19 cellular contexts compared by ENCODE assay signal in genomic region chr4:16790508-16790907, GRCh38.
DNase-seq lines count a peak whose midpoint lies in the region; ATAC-seq and TF ChIP-seq lines count a peak whose summit lies in the region.
"Had no signal": no experiment of that assay in that cellular context is flagged by ENCODE, and none has a peak within 500 bp of the region (broad histone marks: within the 10 kb centered on the region; RNA-seq: fewer than 3 reads in every experiment).

No MANE protein-coding gene starts in this region.

- H3K9ac ChIP-seq in HUES48 (ENCODE audit: low read depth, low read length) = no peak overlapping the region
- no peak overlapping the region for H3K9ac ChIP-seq in PC-3 (ENCODE audit: low read length)

- H3K79me2 ChIP-seq in PC-3 (ENCODE audit: low read length) = no peaks in the 10 kb centered on the region
- H3K79me2 ChIP-seq in PC-9 (ENCODE audit: low read depth) = no peaks in the 10 kb centered on the region
- H3K79me2 ChIP-seq in hepatocyte = no peaks in the 10 kb centered on the region

- peak; percentile 18 for DNase-seq in PC-3
- DNase-seq in dermis microvascular lymphatic vessel endothelial cell (ENCODE audit: low read depth in 2 of 2) = peak; percentile 17 to 74
- peak; percentile 48 to 73 for DNase-seq in lung microvascular endothelial cell (ENCODE audit: low read depth in 2 of 2)
- DNase-seq in CD1c-positive myeloid dendritic cell (ENCODE audit: extremely low spot score) = no peak
- DNase-seq in PC-9 = no peak
- no peak for DNase-seq in hepatocyte (ENCODE audit: low spot score)
- DNase-seq: BE2C; CD8-positive, alpha-beta T cell; COR-L47; DMS153; DMS79 treated with DMSO at 0.1 percent for 48 hours; EL; GOT3; HCEC 1CT; HFFc6 had no signal

- no peaks in the 10 kb centered on the region for H3F3A ChIP-seq in PC-3 (ENCODE audit: low read length, unreplicated experiment)
- no peaks in the 10 kb centered on the region for H3F3A ChIP-seq in PC-9 (ENCODE audit: insufficient read depth, low read depth)

- no peaks in the 10 kb centered on the region for H3K36me3 ChIP-seq in HUES48 (ENCODE audit: control insufficient read depth, insufficient read depth, low read length)
- H3K36me3 ChIP-seq in PC-3 (ENCODE audit: low read depth, low read length) = no peaks in the 10 kb centered on the region
- H3K36me3 ChIP-seq in PC-9 (ENCODE audit: low read depth) = no peaks in the 10 kb centered on the region
- no peaks in the 10 kb centered on the region for H3K36me3 ChIP-seq in hepatocyte (replicated peaks; ENCODE audit: insufficient read depth, low read depth)
- H3K36me3 ChIP-seq: BE2C had no signal

- no peak overlapping the region for H2AFZ ChIP-seq in PC-3 (ENCODE audit: low read length)
- no peak overlapping the region for H2AFZ ChIP-seq in PC-9
- no peak overlapping the region for H2AFZ ChIP-seq in hepatocyte

- H3K9me3 ChIP-seq in HUES48 (ENCODE audit: control insufficient read depth, insufficient read depth, low read length) (no peaks in the 10 kb centered on the region), PC-3 (ENCODE audit: low read length) (no peaks in the 10 kb centered on the region), PC-9 (ENCODE audit: insufficient read depth, low read depth) (no peaks in the 10 kb centered on the region), hepatocyte (ENCODE audit: low read depth) (no peaks in the 10 kb centered on the region)
- H3K9me3 ChIP-seq: A549, BE2C had no signal

- intact Hi-C loops in PC-3 (cut with micrococcal nuclease) (no loop called here), PC-9 (cut with micrococcal nuclease; ENCODE audit: unreplicated experiment) (no loop called here)

- H3K27me3 ChIP-seq in HUES48 (ENCODE audit: control insufficient read depth, insufficient read depth, low read length) (no peaks in the 10 kb centered on the region), PC-3 (ENCODE audit: low read length) (peaks cover 32% of the 10 kb centered on the region), PC-9 (ENCODE audit: insufficient read depth, low read depth) (peaks cover 2% of the 10 kb centered on the region; the same call in 1 of the 2 replicates), hepatocyte (peaks cover 5% of the 10 kb centered on the region)
- H3K27me3 ChIP-seq: BE2C had no signal

- H3K27ac ChIP-seq in HUES48 (ENCODE audit: low read depth, low read length) (peak overlapping the region; percentile 38), PC-3 (ENCODE audit: low read length) (no peak overlapping the region), PC-9 (no peak overlapping the region), hepatocyte (no peak overlapping the region)
- H3K27ac ChIP-seq: A549, C4-2B, HL-60 had no signal

- no peak for ATAC-seq in PC-3
- ATAC-seq: A549; CD8-positive, alpha-beta T cell had no signal

- 82% methylated on average over 8 of the region's 8 CpGs for WGBS in hepatocyte (ENCODE audit: low lambda C conversion rate, missing lambda C conversion rate)

- no peak for TF ChIP-seq CTCF in PC-3 (conservative IDR thresholded peaks at IDR 0.05; ENCODE audit: low read depth, low read length)
- no peak for TF ChIP-seq CTCF in PC-9 (conservative IDR thresholded peaks at IDR 0.05)
- no peak for TF ChIP-seq CTCF in hepatocyte (IDR thresholded peaks at IDR 0.05; ENCODE audit: poor library complexity)

- H3K4me2 ChIP-seq in PC-3 (ENCODE audit: low read length) = no peak overlapping the region
- H3K4me2 ChIP-seq in PC-9 = no peak overlapping the region
- H3K4me2 ChIP-seq in hepatocyte = no peak overlapping the region
- H3K4me2 ChIP-seq: A549 had no signal

- H4K20me1 ChIP-seq in PC-3 (ENCODE audit: low read length) (no peaks in the 10 kb centered on the region), PC-9 (ENCODE audit: insufficient read depth) (no peaks in the 10 kb centered on the region), hepatocyte (ENCODE audit: insufficient read depth, poor library complexity, severe bottlenecking) (no peaks in the 10 kb centered on the region)

- peaks cover 29% of the 10 kb centered on the region for H3K4me1 ChIP-seq in HUES48 (ENCODE audit: control insufficient read depth, insufficient read depth, low read length)
- no peaks in the 10 kb centered on the region for H3K4me1 ChIP-seq in PC-3 (ENCODE audit: insufficient read depth, low read length)
- no peaks in the 10 kb centered on the region for H3K4me1 ChIP-seq in PC-9 (replicated peaks; ENCODE audit: insufficient read depth)
- no peaks in the 10 kb centered on the region for H3K4me1 ChIP-seq in hepatocyte (ENCODE audit: insufficient read depth)
- H3K4me1 ChIP-seq: A549 had no signal

- H3K4me3 ChIP-seq in HUES48 (ENCODE audit: low read depth, low read length) = no peak overlapping the region
- no peak overlapping the region for H3K4me3 ChIP-seq in PC-3 (ENCODE audit: low read length)
- H3K4me3 ChIP-seq in PC-9 = no peak overlapping the region
- H3K4me3 ChIP-seq in hepatocyte = no peak overlapping the region
- H3K4me3 ChIP-seq: A549 had no signal

- BruUV-seq in PC-3 (replicated peaks; lab: Mats Ljungman, UMichigan) (no TSS peak), PC-9 (replicated peaks; lab: Mats Ljungman, UMichigan) (no TSS peak)

- H3K9me2 ChIP-seq in PC-3 (replicated peaks; ENCODE audit: low read length) (no peaks in the 10 kb centered on the region), PC-9 (ENCODE audit: insufficient read depth) (no peaks in the 10 kb centered on the region), hepatocyte (replicated peaks; ENCODE audit: insufficient read depth) (no peaks in the 10 kb centered on the region)

- CTCF ChIA-PET in PC-3 (lab: Charles Lee) (no interaction called here), PC-9 (lab: Charles Lee) (no interaction called here)

- POLR2A ChIA-PET in PC-3 (lab: Charles Lee; ENCODE audit: unreplicated experiment) = no interaction called here
- POLR2A ChIA-PET in PC-9 (lab: Charles Lee; ENCODE audit: unreplicated experiment) = no interaction called here

Comparison
In these comparisons a context has a peak if more than half of its experiments do, and no peak if none do; other contexts are left out.
1. DNase-seq: peak in PC-3 (single experiment), dermis microvascular lymphatic vessel endothelial cell (2 of 2) and lung microvascular endothelial cell (2 of 2); none in CD1c-positive myeloid dendritic cell (single experiment), PC-9 (0 of 2) and hepatocyte (single experiment).